Comparison of ENCODE assay signal across 9 cellular contexts in genomic region chr6:4367643-4368042, GRCh38.
"Had no signal": no experiment of that assay in that cellular context is flagged by ENCODE, and none has a peak within 500 bp of the region (broad histone marks: within the 10 kb centered on the region; RNA-seq: fewer than 3 reads in every experiment).

No MANE protein-coding gene starts in this region.

- H3K4me2 ChIP-seq: KMS-11 had no signal

- FAIRE-seq: HepG2 had no signal

- H3K27ac ChIP-seq: GM23248, HL-60, KMS-11 had no signal

- H3K4me1 ChIP-seq: HAP-1 had no signal

- DNase-seq: GM23248, GOT3, H7, KBM-7 had no signal

- H2AFZ ChIP-seq: GM23248 had no signal

- H3K4me3 ChIP-seq: GM23248, HAP-1 had no signal

- ATAC-seq: HCT116, HepG2 had no signal

- H3K9ac ChIP-seq: GM23248, KMS-11 had no signal

- H3K9me3 ChIP-seq: HAP-1 had no signal

- H3K36me3 ChIP-seq: HAP-1 had no signal
